16 cellular contexts compared by ENCODE assay signal in genomic region chr17:55609737-55610201, GRCh38.
DNase-seq lines count a peak whose midpoint lies in the region; ATAC-seq, FAIRE-seq and TF ChIP-seq lines count a peak whose summit lies in the region.
"Had no signal": no experiment of that assay in that cellular context is flagged by ENCODE, and none has a peak within 500 bp of the region (broad histone marks: within the 10 kb centered on the region; RNA-seq: fewer than 3 reads in every experiment).

No MANE protein-coding gene starts in this region.

- H4K5ac ChIP-seq in IMR-90 (ENCODE audit: low read depth, low read length) = peak overlapping the region; percentile 2; the same call in 1 of the 2 replicates

- TF ChIP-seq RAD21 in IMR-90 (IDR thresholded peaks at IDR 0.05; ENCODE audit: low read length) = no peak

- H3K9me3 Mint-ChIP-seq in activated T-cell treated with anti-CD3 and anti-CD28 coated beads, Interleukin-2, amount 50 U/mL, for 72 hours = no peaks in the 10 kb centered on the region
- H3K9me3 Mint-ChIP-seq in activated naive CD8-positive, alpha-beta T cell treated with anti-CD3 and anti-CD28 coated beads, Interleukin-2, amount 50 U/mL, for 24 hours = no peaks in the 10 kb centered on the region
- no peaks in the 10 kb centered on the region for H3K9me3 Mint-ChIP-seq in mesothelial cell of epicardium

- POLR2A ChIA-PET in IMR-90 (lab: Charles Lee; ENCODE audit: unreplicated experiment) = no interaction called here

- 0 out of 2 replicates have a peak overlapping the region, but pooled peaks have one; percentile 2 for H2BK20ac ChIP-seq in IMR-90 (ENCODE audit: low read depth, low read length)

- no peak overlapping the region for H3K4ac ChIP-seq in IMR-90 (ENCODE audit: low read depth, low read length)

- 0 out of 3 replicates have a peak overlapping the region, but pooled peaks have one; percentile 20 for H2BK15ac ChIP-seq in IMR-90 (ENCODE audit: low read depth, low read length)

- H3K4me3 ChIP-seq in IMR-90 (ENCODE audit: insufficient read depth, low read depth, low read length) = no peak overlapping the region
- H3K4me3 ChIP-seq in bronchial epithelial cell (ENCODE audit: low read depth, low read length) = no peak overlapping the region
- no peak overlapping the region for H3K4me3 ChIP-seq in lower lobe of right lung
- H3K4me3 ChIP-seq in testis = no peak overlapping the region
- H3K4me3 ChIP-seq: HAP-1, hepatocyte, smooth muscle cell had no signal

- H4K20me1 ChIP-seq in IMR-90 (ENCODE audit: insufficient read depth, low read length) = peaks cover 9% of the 10 kb centered on the region

- H3K4me2 ChIP-seq in IMR-90 (ENCODE audit: low read depth, low read length) = no peak overlapping the region; the same call in 1 of the 2 replicates
- H3K4me2 ChIP-seq: hepatocyte, smooth muscle cell had no signal

- H3K27ac Mint-ChIP-seq in activated T-cell treated with anti-CD3 and anti-CD28 coated beads, Interleukin-2, amount 50 U/mL, for 72 hours = no peak overlapping the region
- H3K27ac Mint-ChIP-seq in activated naive CD8-positive, alpha-beta T cell treated with anti-CD3 and anti-CD28 coated beads, Interleukin-2, amount 50 U/mL, for 24 hours = no peak overlapping the region
- no peak overlapping the region for H3K27ac Mint-ChIP-seq in mesothelial cell of epicardium
- H3K27ac Mint-ChIP-seq: activated CD8-positive, alpha-beta T cell treated with anti-CD3 and anti-CD28 coated beads, Interleukin-2, amount 10 ng/mL, durations not matched to agents 7 days and 5 days; activated naive CD8-positive, alpha-beta T cell had no signal

- H3K14ac ChIP-seq in IMR-90 (replicated peaks; ENCODE audit: low read depth, low read length) = no peak overlapping the region

- H3K23ac ChIP-seq in IMR-90 (ENCODE audit: low read depth, low read length) = no peak overlapping the region

- peaks cover 2% of the 10 kb centered on the region; the same call in 1 of the 2 replicates for H3K27me3 ChIP-seq in IMR-90 (ENCODE audit: control insufficient read depth, insufficient read depth, low read length)
- H3K27me3 ChIP-seq in bronchial epithelial cell (ENCODE audit: control insufficient read depth, insufficient read depth, low read length) = peaks cover 2% of the 10 kb centered on the region
- H3K27me3 ChIP-seq in lower lobe of right lung (ENCODE audit: low read depth) = no peaks in the 10 kb centered on the region
- H3K27me3 ChIP-seq in testis = no peaks in the 10 kb centered on the region
- H3K27me3 ChIP-seq: hepatocyte had no signal

- peak overlapping the region; percentile 57; the same call in 1 of the 2 replicates for H2AK5ac ChIP-seq in IMR-90 (ENCODE audit: low read depth, low read length)

- peak overlapping the region; percentile 4; the same call in 1 of the 2 replicates for H4K91ac ChIP-seq in IMR-90 (ENCODE audit: insufficient read depth, low read depth, low read length)

- H3K4me1 ChIP-seq in IMR-90 (ENCODE audit: control insufficient read depth, insufficient read depth, low read length) = peaks cover 17% of the 10 kb centered on the region
- H3K4me1 ChIP-seq in lower lobe of right lung = peaks cover 52% of the 10 kb centered on the region
- H3K4me1 ChIP-seq in testis = peaks cover 3% of the 10 kb centered on the region
- H3K4me1 ChIP-seq: HAP-1 had no signal

- H3K36me3 ChIP-seq in IMR-90 (ENCODE audit: control insufficient read depth, insufficient read depth, low read length) (no peaks in the 10 kb centered on the region), bronchial epithelial cell (ENCODE audit: control insufficient read depth, insufficient read depth, low read length) (no peaks in the 10 kb centered on the region), lower lobe of right lung (no peaks in the 10 kb centered on the region), testis (ENCODE audit: low read depth, missing control alignments) (no peaks in the 10 kb centered on the region)
- H3K36me3 ChIP-seq: HAP-1 had no signal

- peak overlapping the region; percentile 44; the same call in 1 of the 2 replicates for H2BK120ac ChIP-seq in IMR-90 (ENCODE audit: low read depth, low read length)

- no peak overlapping the region for H2AK9ac ChIP-seq in IMR-90 (replicated peaks; ENCODE audit: low read depth, low read length, poor library complexity)

- DNase-seq in IMR-90 (peak; percentile 60), bronchial epithelial cell (ENCODE audit: low read depth) (no peak), lower lobe of right lung (no peak), testis (peak; percentile 69), mesothelial cell of epicardium (ENCODE audit: low spot score in 2 of 2, unreplicated experiment in 2 of 2) (no peak)
- DNase-seq in activated T-cell treated with anti-CD3 and anti-CD28 coated beads, Interleukin-2, amount 50 U/mL, for 72 hours = no peak
- no peak for DNase-seq in activated naive CD8-positive, alpha-beta T cell treated with anti-CD3 and anti-CD28 coated beads, Interleukin-2, amount 50 U/mL, for 24 hours
- DNase-seq: activated CD8-positive, alpha-beta T cell treated with anti-CD3 and anti-CD28 coated beads, Interleukin-2, amount 10 ng/mL, durations not matched to agents 7 days and 5 days; NCI-H187 treated with DMSO at 0.1 percent for 48 hours; NK-92 treated with Interleukin-12 subunit alpha and Interleukin-12 subunit beta, amount 100 ng/mL, for 24 hours; T-helper 1 cell had no signal

- H3K4me1 Mint-ChIP-seq in activated T-cell treated with anti-CD3 and anti-CD28 coated beads, Interleukin-2, amount 50 U/mL, for 72 hours (ENCODE audit: low read depth) = no peaks in the 10 kb centered on the region
- H3K4me1 Mint-ChIP-seq in activated naive CD8-positive, alpha-beta T cell treated with anti-CD3 and anti-CD28 coated beads, Interleukin-2, amount 50 U/mL, for 24 hours = no peaks in the 10 kb centered on the region
- H3K4me1 Mint-ChIP-seq in mesothelial cell of epicardium = peaks cover 26% of the 10 kb centered on the region

- no peak overlapping the region for H3K4me3 Mint-ChIP-seq in activated T-cell treated with anti-CD3 and anti-CD28 coated beads, Interleukin-2, amount 50 U/mL, for 72 hours
- H3K4me3 Mint-ChIP-seq in activated naive CD8-positive, alpha-beta T cell treated with anti-CD3 and anti-CD28 coated beads, Interleukin-2, amount 50 U/mL, for 24 hours = no peak overlapping the region
- no peak overlapping the region for H3K4me3 Mint-ChIP-seq in mesothelial cell of epicardium
- H3K4me3 Mint-ChIP-seq: activated CD8-positive, alpha-beta T cell treated with anti-CD3 and anti-CD28 coated beads, Interleukin-2, amount 10 ng/mL, durations not matched to agents 7 days and 5 days; activated naive CD8-positive, alpha-beta T cell had no signal

- dilution Hi-C loops in IMR-90 (cut with HindIII; ENCODE audit: low sequenced_read_pairs, unreplicated experiment) = no loop called here

- H3K27ac ChIP-seq in IMR-90 (ENCODE audit: insufficient read depth, low read length) (peak overlapping the region; percentile 46; the same call in 1 of the 2 replicates), lower lobe of right lung (peak overlapping the region; percentile 31), testis (no peak overlapping the region)
- H3K27ac ChIP-seq: hepatocyte had no signal

- no peak overlapping the region for H2AFZ ChIP-seq in IMR-90 (replicated peaks; ENCODE audit: low read length, poor library complexity)
- H2AFZ ChIP-seq: hepatocyte had no signal

- TF ChIP-seq CTCF in IMR-90 (conservative IDR thresholded peaks at IDR 0.05; ENCODE audit: low read depth, low read length) = no peak
- no peak for TF ChIP-seq CTCF in bronchial epithelial cell (IDR thresholded peaks at IDR 0.05; ENCODE audit: insufficient read depth, low read length, severe bottlenecking)
- TF ChIP-seq CTCF in lower lobe of right lung (IDR thresholded peaks at IDR 0.05) = no peak
- TF ChIP-seq CTCF in testis (IDR thresholded peaks at IDR 0.05) = no peak
- TF ChIP-seq CTCF in mesothelial cell of epicardium (IDR thresholded peaks at IDR 0.05; ENCODE audit: unreplicated experiment) = no peak

- H3K18ac ChIP-seq in IMR-90 (ENCODE audit: low read depth, low read length) = peak overlapping the region; percentile 49; the same call in 1 of the 2 replicates

- CTCF ChIA-PET in IMR-90 (lab: Yijun Ruan, JAX) = interaction anchor here (0.7 to 1.2 kb wide), 3 partner anchors 8 to 1107 kb away, joined by 4 to 7 read pairs (median 5); no protein-coding TSS in a partner anchor

- H3K9ac ChIP-seq in IMR-90 (ENCODE audit: low read depth, low read length) = no peak overlapping the region

- H2BK5ac ChIP-seq in IMR-90 (ENCODE audit: low read depth, low read length, poor library complexity, severe bottlenecking) = no peak overlapping the region

- peaks cover 19% of the 10 kb centered on the region for H3K27me3 Mint-ChIP-seq in activated T-cell treated with anti-CD3 and anti-CD28 coated beads, Interleukin-2, amount 50 U/mL, for 72 hours (ENCODE audit: low read depth)
- H3K27me3 Mint-ChIP-seq in activated naive CD8-positive, alpha-beta T cell treated with anti-CD3 and anti-CD28 coated beads, Interleukin-2, amount 50 U/mL, for 24 hours = peaks cover 5% of the 10 kb centered on the region
- no peaks in the 10 kb centered on the region for H3K27me3 Mint-ChIP-seq in mesothelial cell of epicardium (ENCODE audit: low read depth)

- in situ Hi-C loops in IMR-90 (cut with MboI; ENCODE audit: low sequenced_read_pairs) = no loop called here

- H3K79me1 ChIP-seq in IMR-90 (ENCODE audit: low read depth in 1 of 2, low read length in 2 of 2) = no peaks in the 10 kb centered on the region

- peak overlapping the region in 1 of 2 experiments; percentile 48; a peak in 2 of 4 replicates for H4K8ac ChIP-seq in IMR-90 (ENCODE audit: low read depth in 2 of 2, low read length in 2 of 2)

- peak; percentile 43 for FAIRE-seq in bronchial epithelial cell (lab: Jason Lieb, UNC)

- H3K9me1 ChIP-seq in IMR-90 (ENCODE audit: insufficient read depth, low read length) = peaks cover 4% of the 10 kb centered on the region; the same call in 1 of the 2 replicates

- no peaks in the 10 kb centered on the region for H3K36me3 Mint-ChIP-seq in activated T-cell treated with anti-CD3 and anti-CD28 coated beads, Interleukin-2, amount 50 U/mL, for 72 hours (ENCODE audit: insufficient read depth in 2 of 2)
- no peaks in the 10 kb centered on the region for H3K36me3 Mint-ChIP-seq in activated naive CD8-positive, alpha-beta T cell treated with anti-CD3 and anti-CD28 coated beads, Interleukin-2, amount 50 U/mL, for 24 hours (ENCODE audit: low read depth)
- no peaks in the 10 kb centered on the region for H3K36me3 Mint-ChIP-seq in mesothelial cell of epicardium
- H3K36me3 Mint-ChIP-seq: activated naive CD8-positive, alpha-beta T cell had no signal

- no peaks in the 10 kb centered on the region for H3K9me3 ChIP-seq in IMR-90 (ENCODE audit: control insufficient read depth, insufficient read depth, low read length)
- H3K9me3 ChIP-seq in lower lobe of right lung = no peaks in the 10 kb centered on the region
- H3K9me3 ChIP-seq in testis = no peaks in the 10 kb centered on the region
- H3K9me3 ChIP-seq: HAP-1 had no signal

- 17% methylated on average over 1 of the region's 3 CpGs; no CpG with 5 or more reads in 1 of the 2 experiments for WGBS in IMR-90 (ENCODE audit: extremely low coverage in 2 of 2, insufficient read length in 1 of 2), 2 experiments
- 57 to 78% methylated on average over 3 of the region's 3 CpGs for WGBS in testis, 2 donors

- intact Hi-C loops in IMR-90 (cut with micrococcal nuclease) (no loop called here), lower lobe of right lung (cut with DNase I) (no loop called here), testis (cut with DNase I; ENCODE audit: low total_unique reads) (no loop called here)

- ATAC-seq in IMR-90 (ENCODE audit: low read depth) = peak; percentile 59
- ATAC-seq in lower lobe of right lung = peak; percentile 44 to 76
- ATAC-seq in GM18517 (IDR thresholded peaks at IDR 0.05; ENCODE audit: unreplicated experiment) = no peak
- ATAC-seq in activated T-cell treated with anti-CD3 and anti-CD28 coated beads, Interleukin-2, amount 50 U/mL, for 72 hours (replicated peaks in 1 of 2) = no peak
- no peak for ATAC-seq in activated naive CD8-positive, alpha-beta T cell treated with anti-CD3 and anti-CD28 coated beads, Interleukin-2, amount 50 U/mL, for 24 hours
- ATAC-seq: activated CD8-positive, alpha-beta T cell treated with anti-CD3 and anti-CD28 coated beads, Interleukin-2, amount 10 ng/mL, durations not matched to agents 7 days and 5 days had no signal

- TF ChIP-seq POLR2A in IMR-90 (IDR thresholded peaks at IDR 0.05; ENCODE audit: low read depth, low read length) = no peak
- TF ChIP-seq POLR2A in testis (IDR thresholded peaks at IDR 0.05) = no peak

- BruUV-seq in IMR-90 (replicated peaks; lab: Mats Ljungman, UMichigan) = no TSS peak

- H3K56ac ChIP-seq in IMR-90 (ENCODE audit: extremely low read depth, insufficient read depth, low read length) = no peak overlapping the region

Comparison
In these comparisons a context has a peak if more than half of its experiments do, and no peak if none do; other contexts are left out.
1. ATAC-seq: peak in IMR-90 (single experiment) and lower lobe of right lung (2 of 2); none in GM18517 (single experiment), activated T-cell treated with anti-CD3 and anti-CD28 coated beads, Interleukin-2, amount 50 U/mL, for 72 hours (0 of 2) and activated naive CD8-positive, alpha-beta T cell treated with anti-CD3 and anti-CD28 coated beads, Interleukin-2, amount 50 U/mL, for 24 hours (single experiment).
2. DNase-seq: peak in IMR-90 (single experiment) and testis (single experiment); none in bronchial epithelial cell (single experiment), lower lobe of right lung (single experiment), activated T-cell treated with anti-CD3 and anti-CD28 coated beads, Interleukin-2, amount 50 U/mL, for 72 hours (0 of 2), activated naive CD8-positive, alpha-beta T cell treated with anti-CD3 and anti-CD28 coated beads, Interleukin-2, amount 50 U/mL, for 24 hours (single experiment) and mesothelial cell of epicardium (0 of 2).
3. H3K27ac ChIP-seq: peak in IMR-90 (single experiment) and lower lobe of right lung (single experiment); none in testis (0 of 2).